In genomic region chr2:162826901-162827300, GRCh38 we compare ENCODE assay signal across 23 cellular contexts. TPM values are rescaled to one million over a fixed set of nuclear protein-coding genes. Genes with fewer than 3 reads are reported as not detected.
"Had no signal": no experiment of that assay in that cellular context is flagged by ENCODE, and none has a peak within 500 bp of the region (broad histone marks: within the 10 kb centered on the region; RNA-seq: fewer than 3 reads in every experiment).

No MANE protein-coding gene starts in this region.

- ATAC-seq: activated CD8-positive, alpha-beta T cell treated with anti-CD3 and anti-CD28 coated beads for 36 hours; mucosa of descending colon had no signal

- H3K9me3 Mint-ChIP-seq: activated CD4-positive, alpha-beta T cell treated with anti-CD3 and anti-CD28 coated beads, Interleukin-2, amount 10 ng/mL, durations not matched to agents 24 days and 14 days; activated CD8-positive, alpha-beta T cell treated with anti-CD3 and anti-CD28 coated beads for 36 hours; activated naive CD4-positive, alpha-beta T cell treated with anti-CD3 and anti-CD28 coated beads for 36 hours; activated T-cell treated with anti-CD3 and anti-CD28 coated beads, Interleukin-2, amount 50 U/mL, for 24 hours; activated T-helper 2 cell treated with anti-CD3 and anti-CD28 coated beads, Interferon-gamma antibody, Interleukin-2, Interleukin-4, amounts not matched to agents 10 μg/mL and 5 μg/mL and 100 μg/mL, durations not matched to agents 14 hours and 24 hours and 36 hours; naive B cell; neural crest cell had no signal

- H3K4me1 Mint-ChIP-seq: activated CD4-positive, alpha-beta T cell treated with anti-CD3 and anti-CD28 coated beads, Interleukin-2, amount 10 ng/mL, durations not matched to agents 24 days and 14 days; memory B cell; naive B cell; neural crest cell had no signal

- H3K27ac Mint-ChIP-seq: activated CD4-positive, alpha-beta T cell treated with anti-CD3 and anti-CD28 coated beads, Interleukin-2, amount 10 ng/mL, durations not matched to agents 24 days and 14 days; activated CD8-positive, alpha-beta T cell treated with anti-CD3 and anti-CD28 coated beads for 36 hours; activated naive CD4-positive, alpha-beta T cell treated with anti-CD3 and anti-CD28 coated beads for 36 hours; activated T-cell treated with anti-CD3 and anti-CD28 coated beads, Interleukin-2, amount 50 U/mL, for 24 hours; activated T-helper 2 cell treated with anti-CD3 and anti-CD28 coated beads, Interferon-gamma antibody, Interleukin-2, Interleukin-4, amounts not matched to agents 10 μg/mL and 5 μg/mL and 100 μg/mL, durations not matched to agents 14 hours and 24 hours and 36 hours; memory B cell had no signal

- H3K27ac ChIP-seq: esophagus muscularis mucosa, prostate gland, right atrium auricular region, tibial artery had no signal

- H3K4me3 Mint-ChIP-seq: activated CD4-positive, alpha-beta T cell treated with anti-CD3 and anti-CD28 coated beads, Interleukin-2, amount 10 ng/mL, durations not matched to agents 24 days and 14 days; activated CD8-positive, alpha-beta T cell treated with anti-CD3 and anti-CD28 coated beads for 36 hours; activated naive CD4-positive, alpha-beta T cell treated with anti-CD3 and anti-CD28 coated beads for 36 hours; activated T-cell treated with anti-CD3 and anti-CD28 coated beads, Interleukin-2, amount 50 U/mL, for 24 hours; memory B cell; naive B cell; neural crest cell had no signal

- H3K27me3 Mint-ChIP-seq: activated CD4-positive, alpha-beta T cell treated with anti-CD3 and anti-CD28 coated beads, Interleukin-2, amount 10 ng/mL, durations not matched to agents 24 days and 14 days; activated CD8-positive, alpha-beta T cell treated with anti-CD3 and anti-CD28 coated beads for 36 hours; activated T-cell treated with anti-CD3 and anti-CD28 coated beads, Interleukin-2, amount 50 U/mL, for 24 hours; memory B cell; naive B cell had no signal

- H3K4me3 ChIP-seq: esophagus muscularis mucosa, mucosa of descending colon, prostate gland, right atrium auricular region, tibial artery had no signal

- H3K36me3 ChIP-seq: esophagus muscularis mucosa, prostate gland, right atrium auricular region, tibial artery had no signal

- H3K4me1 ChIP-seq: esophagus muscularis mucosa, prostate gland, right atrium auricular region, tibial artery had no signal

- H3K27me3 ChIP-seq: esophagus muscularis mucosa, right atrium auricular region, tibial artery had no signal

- H3K9me3 ChIP-seq: esophagus muscularis mucosa, mucosa of descending colon, prostate gland, right atrium auricular region, tibial artery had no signal

- H3K36me3 Mint-ChIP-seq: memory B cell, naive B cell had no signal

- DNase-seq: activated CD4-positive, alpha-beta T cell treated with anti-CD3 and anti-CD28 coated beads, Interleukin-2, amount 10 ng/mL, durations not matched to agents 24 days and 14 days; activated CD8-positive, alpha-beta T cell treated with anti-CD3 and anti-CD28 coated beads for 36 hours; activated naive CD4-positive, alpha-beta T cell treated with anti-CD3 and anti-CD28 coated beads for 36 hours; activated T-cell treated with anti-CD3 and anti-CD28 coated beads, Interleukin-2, amount 50 U/mL, for 24 hours; aorta; dermis blood vessel endothelial cell; effector memory CD4-positive, alpha-beta T cell; mucosa of descending colon; naive B cell; stimulated activated CD4-positive, alpha-beta T cell treated with anti-CD3 and anti-CD28 coated beads, Interleukin-2, amount 100 ng/mL, for 24 hours; stimulated activated naive CD4-positive, alpha-beta T cell treated with Interleukin-2 at 50 U/mL for 16 hours; tibial artery had no signal

RNA-seq across cellular contexts. Expression of gene KCNH7, which starts 11.7 kb away (rescaled TPM):
- total RNA-seq: activated CD4-positive, alpha-beta T cell treated with anti-CD3 and anti-CD28 coated beads, Interleukin-2, amount 10 ng/mL, durations not matched to agents 24 days and 14 days; activated CD8-positive, alpha-beta T cell treated with anti-CD3 and anti-CD28 coated beads for 36 hours; activated naive CD4-positive, alpha-beta T cell treated with anti-CD3 and anti-CD28 coated beads for 36 hours; activated T-helper 2 cell treated with anti-CD3 and anti-CD28 coated beads, Interferon-gamma antibody, Interleukin-2, Interleukin-4, amounts not matched to agents 10 μg/mL and 5 μg/mL and 100 μg/mL, durations not matched to agents 14 hours and 24 hours and 36 hours; aorta; dermis blood vessel endothelial cell; endothelial cell of umbilical vein; osteoblast; prostate gland; subcutaneous adipose tissue; T-helper 2 cell treated with Interferon-gamma antibody and Interleukin-4, amounts not matched to agents 100 ng/mL and 5 ng/mL, for 36 hours had no signal
- polyA plus RNA-seq: aorta, urinary bladder had no signal
